ENCODE assay signal across 1 cellular context in the genomic region with DNA sequence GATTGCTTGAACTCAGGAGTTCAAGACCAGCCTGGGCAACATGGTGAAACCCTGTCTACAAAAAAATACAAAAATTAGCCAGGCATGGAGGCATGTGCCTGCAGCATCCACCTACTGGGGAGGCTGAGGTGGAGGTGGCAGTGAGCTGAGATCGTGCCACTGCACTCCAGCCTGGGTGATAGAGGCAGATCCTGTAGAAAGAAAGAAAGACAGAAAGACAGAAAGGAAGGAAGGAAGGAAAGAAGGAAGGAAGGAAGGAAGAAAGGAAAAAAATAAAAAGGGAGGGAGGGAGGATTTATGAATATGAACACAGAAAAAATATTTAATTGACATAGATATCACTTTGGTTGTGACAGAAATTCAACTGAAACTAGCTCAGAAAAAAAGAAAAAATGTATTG. TPM values are rescaled to one million over a fixed set of nuclear protein-coding genes. Genes with fewer than 3 reads are reported as not detected.
"Had no signal": no experiment of that assay in that cellular context is flagged by ENCODE, and none has a peak within 500 bp of the region (broad histone marks: within the 10 kb centered on the region; RNA-seq: fewer than 3 reads in every experiment).

No MANE protein-coding gene starts in this region.

RNA-seq across cellular contexts. Expression of a gene that starts 33.8 kb away (rescaled TPM):
- polyA plus RNA-seq: K562 had no signal
